ENCODE assay signal across 6 cellular contexts in the genomic region with DNA sequence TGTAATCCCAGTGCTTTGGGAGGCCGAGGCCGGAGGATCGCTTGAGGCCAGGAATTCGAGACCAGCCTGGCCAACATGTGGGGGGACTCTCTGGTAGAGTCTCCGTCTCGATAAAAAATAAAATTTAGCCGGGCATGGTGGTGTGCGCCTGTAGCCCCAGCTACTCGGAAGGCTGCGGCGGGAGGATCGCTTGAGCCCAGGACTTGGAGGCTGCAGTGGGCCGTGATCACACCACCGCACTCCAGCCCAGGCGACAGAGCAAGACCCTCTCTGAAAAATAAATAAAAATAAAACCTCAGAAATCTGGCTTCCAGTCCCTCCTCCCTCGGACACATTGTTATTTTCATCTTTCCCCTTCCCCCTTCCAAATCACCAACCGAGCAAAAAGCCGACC. TPM values are rescaled to one million over a fixed set of nuclear protein-coding genes. Genes with fewer than 3 reads are reported as not detected.
DNase-seq lines count a peak whose midpoint lies in the region; ATAC-seq and TF ChIP-seq lines count a peak whose summit lies in the region.

No MANE protein-coding gene starts in this region.

- TF ChIP-seq CTCF in AG10803 (conservative IDR thresholded peaks at IDR 0.05; ENCODE audit: low read length): no peak
- no peak for TF ChIP-seq CTCF in osteoblast (IDR thresholded peaks at IDR 0.05; ENCODE audit: extremely low read depth, low read depth, low read length)

- DNase-seq in AG10803 (ENCODE audit: low read depth) (no peak), caudate nucleus (lab: John Stamatoyannopoulos, UW) (peak in 1 of 61 donors; percentile 49), osteoblast (ENCODE audit: insufficient read length, low spot score, missing footprints) (no peak), NCI-H1417 (lab: John Stamatoyannopoulos, UW) (no peak), occipital lobe (lab: John Stamatoyannopoulos, UW) (no peak)

- H3K9me3 ChIP-seq in osteoblast (ENCODE audit: low read depth, low read length): no peaks in the 10 kb centered on the region

- H3K4me1 ChIP-seq in osteoblast (ENCODE audit: insufficient read depth, low read length): peaks cover 26% of the 10 kb centered on the region

- no peaks in the 10 kb centered on the region for H3K27me3 ChIP-seq in osteoblast (ENCODE audit: insufficient read depth, low read length)

- H3K27ac ChIP-seq in caudate nucleus (ENCODE audit: low read depth, low read length) (peak overlapping the region; percentile 100), osteoblast (ENCODE audit: low read depth, low read length) (peak overlapping the region; percentile 99)

- peak overlapping the region; percentile 96 for H3K4me2 ChIP-seq in osteoblast (ENCODE audit: insufficient read depth, low read length)

- peaks cover 44% of the 10 kb centered on the region for H3K36me3 ChIP-seq in osteoblast (ENCODE audit: insufficient read depth, low read length)

- H3K79me2 ChIP-seq in osteoblast (ENCODE audit: insufficient read depth, low read length): peaks cover 80% of the 10 kb centered on the region

- H4K20me1 ChIP-seq in osteoblast (ENCODE audit: insufficient read depth, low read length): peaks cover 24% of the 10 kb centered on the region

- ATAC-seq in HG03159 (IDR thresholded peaks at IDR 0.05; ENCODE audit: unreplicated experiment): peak; percentile 7

- H3K4me3 ChIP-seq in AG10803 (ENCODE audit: low read length): peak overlapping the region; percentile 80
- H3K4me3 ChIP-seq in osteoblast (ENCODE audit: insufficient read depth, low read length): peak overlapping the region; percentile 85

- H2AFZ ChIP-seq in osteoblast (ENCODE audit: low read length): peak overlapping the region; percentile 56

RNA-seq across cellular contexts. Expression of a gene that starts 0.3 kb away (rescaled TPM):
- total RNA-seq in osteoblast (18.9 and 23.2 TPM in 2 replicates), occipital lobe (105 TPM)

RNA-seq across cellular contexts. Expression of a gene that starts 0.8 kb away (rescaled TPM):
- 7.4 and 9.4 TPM in 2 replicates for total RNA-seq in osteoblast
- 5.1 TPM for total RNA-seq in occipital lobe

RNA-seq across cellular contexts. Expression of a gene that starts 16.3 kb away (rescaled TPM):
- total RNA-seq in osteoblast (under 0.01 TPM in 1 of 2 replicates, not detected in the other), occipital lobe (not detected)

RNA-seq across cellular contexts. Expression of a gene that starts 20.0 kb away (rescaled TPM):
- 0.72 and 2.9 TPM in 2 replicates for total RNA-seq in osteoblast
- 13.3 TPM for total RNA-seq in occipital lobe

RNA-seq across cellular contexts. Expression of a gene that starts 20.3 kb away (rescaled TPM):
- total RNA-seq in osteoblast (21.4 and 22.7 TPM in 2 replicates), occipital lobe (12.8 TPM)
